8 cellular contexts compared by ENCODE assay signal in genomic region chr7:128347573-128348147, GRCh38. TPM values are rescaled to one million over a fixed set of nuclear protein-coding genes. Genes with fewer than 3 reads are reported as not detected.
DNase-seq lines count a peak whose midpoint lies in the region; ATAC-seq, FAIRE-seq and TF ChIP-seq lines count a peak whose summit lies in the region.

No MANE protein-coding gene starts in this region.

- TF ChIP-seq CTCF in GM12878 (IDR thresholded peaks at IDR 0.05 in 2 of 3, conservative IDR thresholded peaks at IDR 0.05 in 1 of 3; ENCODE audit: control insufficient read depth in 2 of 3, extremely low read depth in 1 of 3, insufficient read depth in 1 of 3, low read depth in 3 of 3, low read length in 3 of 3) (peak; percentile 53 to 72 (median 62); a peak in 5 of 6 replicates), kidney (IDR thresholded peaks at IDR 0.05; ENCODE audit: borderline replicate concordance, extremely low read depth, insufficient read depth) (peak; percentile 45)

- no peak overlapping the region for H3K4me2 ChIP-seq in GM12878 (ENCODE audit: control insufficient read depth, insufficient read depth)

- TF ChIP-seq RAD21 in GM12878 (IDR thresholded peaks at IDR 0.05; ENCODE audit: insufficient read depth, low read depth, low read length) = peak; percentile 82

- no peak overlapping the region for H2AFZ ChIP-seq in GM12878 (ENCODE audit: control insufficient read depth, low read depth, low read length)

- H3K27ac ChIP-seq in GM12878 (ENCODE audit: control insufficient read depth, insufficient read depth) (no peak overlapping the region), kidney (ENCODE audit: low read depth in 2 of 2, low read length in 2 of 2) (no peak overlapping the region)

- peaks cover 0 to 8% of the 10 kb centered on the region in 2 experiments; a peak in 2 of 4 replicates for H3K27me3 ChIP-seq in GM12878 (replicated peaks in 1 of 2; ENCODE audit: control insufficient read depth in 2 of 2, insufficient read depth in 2 of 2, low read length in 1 of 2)

- TF ChIP-seq POLR2A in GM12878 (IDR thresholded peaks at IDR 0.05; ENCODE audit: low read depth, low read length) = no peak

- RAD21 ChIA-PET in GM12878 (lab: Charles Lee; ENCODE audit: unreplicated experiment) = interaction anchor here (0.7 to 2.9 kb wide), 9 partner anchors 36 to 113 kb away, joined by 3 to 24 read pairs (median 4); no protein-coding TSS in a partner anchor

- H3K36me3 ChIP-seq in GM12878 (ENCODE audit: control insufficient read depth in 2 of 2, insufficient read depth in 2 of 2, low read length in 1 of 2) (no peaks in the 10 kb centered on the region), kidney (ENCODE audit: control insufficient read depth in 1 of 2, insufficient read depth in 2 of 2, low read length in 2 of 2) (no peaks in the 10 kb centered on the region)

- FAIRE-seq in GM12878 (lab: Jason Lieb, UNC) (no peak), kidney (lab: Jason Lieb, UNC) (no peak)

- BruUV-seq in GM12878 (replicated peaks; lab: Mats Ljungman, UMichigan) = no TSS peak

- intact Hi-C loops in GM12878 (cut with micrococcal nuclease; ENCODE audit: unreplicated experiment) = loop anchor here (1.0 kb wide), 1 partner anchor 40 kb away; no protein-coding TSS in a partner anchor
- intact Hi-C loops in kidney (cut with DNase I) = no loop called here

- H3K79me2 ChIP-seq in GM12878 (ENCODE audit: control insufficient read depth, insufficient read depth, low read length) = peaks cover 11% of the 10 kb centered on the region

- in situ Hi-C loops in GM12878 (cut with MboI) = no loop called here

- POLR2A ChIA-PET in GM12878 (lab: Charles Lee) = no interaction called here

- H4K20me1 ChIP-seq in GM12878 (ENCODE audit: control insufficient read depth, insufficient read depth) = no peaks in the 10 kb centered on the region

- DNase-seq in COR-L47 (lab: John Stamatoyannopoulos, UW) (peak; percentile 28), HuH-7 (ENCODE audit: low spot score) (peak; percentile 71), SK-N-DZ (ENCODE audit: low spot score) (peak; percentile 83), GM12878 (ENCODE audit: low read depth, low spot score) (no peak), kidney (no peak)
- DNase-seq in stimulated activated naive CD4-positive, alpha-beta T cell treated with Interleukin-2 at 50 U/mL for 16 hours (lab: John Stamatoyannopoulos, UW) = peak; percentile 24

- no peak for TF ChIP-seq EP300 in GM12878 (IDR thresholded peaks at IDR 0.05; ENCODE audit: borderline replicate concordance in 1 of 2, control insufficient read depth in 1 of 2, low read depth in 2 of 2, low read length in 2 of 2)

- 0% methylated on average over 2 of the region's 2 CpGs for WGBS in GM12878 (ENCODE audit: insufficient coverage, insufficient replicate concordance, low lambda C conversion rate, missing lambda C conversion rate)

- H3K9me3 ChIP-seq in GM12878 (replicated peaks; ENCODE audit: control insufficient read depth, insufficient read depth, low read length) (no peaks in the 10 kb centered on the region), kidney (ENCODE audit: control insufficient read depth in 1 of 2, low read length in 2 of 2) (no peaks in the 10 kb centered on the region)

- SMC1A ChIA-PET in GM12878 (lab: Charles Lee; ENCODE audit: uncharacterized antibody, unreplicated experiment) = interaction anchor here (0.6 to 1.8 kb wide), 10 partner anchors 9 to 376 kb away, joined by 3 to 19 read pairs (median 4); no protein-coding TSS in a partner anchor

- no peak overlapping the region for H3K4me3 ChIP-seq in GM12878
- no peak overlapping the region for H3K4me3 ChIP-seq in kidney (ENCODE audit: low read length in 2 of 2)

- H3K9ac ChIP-seq in GM12878 (ENCODE audit: control insufficient read depth, insufficient read depth, low read length) (no peak overlapping the region), kidney (ENCODE audit: low read length in 2 of 2) (no peak overlapping the region)

- peak; percentile 24; the same call in 1 of the 3 replicates for ATAC-seq in GM12878
- ATAC-seq in HG03565 (IDR thresholded peaks at IDR 0.05; ENCODE audit: unreplicated experiment) = no peak
- no peak for ATAC-seq in HG03108 (IDR thresholded peaks at IDR 0.05; ENCODE audit: unreplicated experiment)

- CTCF ChIA-PET in GM12878 (lab: Yijun Ruan, JAX) = interaction anchor here (0.5 to 6.0 kb wide), 20 partner anchors 9 to 749 kb away, joined by 3 to 106 read pairs (median 4); no protein-coding TSS in a partner anchor

- H3K4me1 ChIP-seq in GM12878 (ENCODE audit: control insufficient read depth, insufficient read depth, low read length) (peaks cover 3% of the 10 kb centered on the region; the same call in 1 of the 2 replicates), kidney (ENCODE audit: control insufficient read depth in 1 of 2, insufficient read depth in 1 of 2, low read depth in 1 of 2, low read length in 2 of 2) (peaks cover 0 to 10% of the 10 kb centered on the region in 2 donors)

TF ChIP-seq in GM12878, 131 proteins besides CTCF, POLR2A, EP300 and RAD21:
- TF ChIP-seq SMAD1 (IDR thresholded peaks at IDR 0.05; ENCODE audit: low read depth, partially characterized antibody) = no peak
- TF ChIP-seq SMC3 (IDR thresholded peaks at IDR 0.05; ENCODE audit: borderline replicate concordance, low read length) = peak; percentile 42; the same call in 1 of the 2 replicates

RNA-seq across cellular contexts. Expression of gene RBM28, which starts 4.0 kb away (rescaled TPM):
- polyA plus RNA-seq in SK-N-DZ (2014; cell fraction: cytosol; rRNA removed) = 36.3 and 37.5 TPM in 2 replicates
- 86.9 and 180 TPM in 2 replicates for polyA plus RNA-seq in SK-N-DZ (2014; cell fraction: nucleus; rRNA removed)
- total RNA-seq in GM12878 (2013; cell fraction: nucleolus; rRNA removed) = 71.8 and 81.5 TPM in 2 replicates
- total RNA-seq in GM12878 (2014; rRNA removed) = 14.3 and 16.0 TPM in 2 replicates
- total RNA-seq in GM12878 (2014; rRNA removed; fragmentation: Illumina TruSeq; extraction: Trizol) = 32.0 and 34.9 TPM in 2 replicates
- 40.8 and 47.0 TPM in 2 replicates for total RNA-seq in GM12878 (2021)
- polyA plus RNA-seq in GM12878 (2011; ENCODE audit: low read depth) = 12.3 TPM
- 26.5 and 38.2 TPM in 2 replicates for polyA plus RNA-seq in GM12878 (2011; rRNA removed)
- 15.4 and 15.7 TPM in 2 replicates for polyA plus RNA-seq in GM12878 (2011; cell fraction: cytosol; rRNA removed)
- polyA plus RNA-seq in GM12878 (2011; cell fraction: nucleus; rRNA removed) = 43.0 and 51.6 TPM in 2 replicates
- 17.9 and 20.5 TPM in 2 replicates for polyA plus RNA-seq in GM12878 (2012)
- polyA plus RNA-seq in GM12878 (2014; fragmentation: Illumina TruSeq; extraction: Trizol) = 36.1 and 46.4 TPM in 2 replicates
- polyA plus RNA-seq in GM12878 (2014; fragmentation: Nextera tagmentation; extraction: Ambion mirVana) = 10 to 100 TPM; 17.9 to 29.6 TPM
- polyA plus RNA-seq in GM12878 (2014; rRNA removed) = 26.2 and 33.7 TPM in 2 replicates
- polyA plus RNA-seq in GM12878 (2016; fragmentation: Nextera tagmentation; extraction: Ambion mirVana) = 10 to 100 TPM; 39.6 to 50.4 TPM
- polyA minus RNA-seq in GM12878 (2011; rRNA and poly(A)+ RNA removed) = 10.9 and 15.8 TPM in 2 replicates
- polyA minus RNA-seq in GM12878 (2011; cell fraction: cytosol; rRNA and poly(A)+ RNA removed) = 9.2 and 11.4 TPM in 2 replicates
- 7.6 and 11.1 TPM in 2 replicates for polyA minus RNA-seq in GM12878 (2011; cell fraction: nucleus; rRNA and poly(A)+ RNA removed)
- total RNA-seq in kidney = 35.2 TPM
- polyA plus RNA-seq in kidney (ENCODE audit: insufficient read depth, low read depth, low replicate concordance) = 11.5 TPM

RNA-seq across cellular contexts. Expression of gene PRRT4, which starts 13.8 kb away (rescaled TPM):
- 15.5 and 17.8 TPM in 2 replicates for polyA plus RNA-seq in SK-N-DZ (2014; cell fraction: cytosol; rRNA removed)
- 29.0 and 40.4 TPM in 2 replicates for polyA plus RNA-seq in SK-N-DZ (2014; cell fraction: nucleus; rRNA removed)
- total RNA-seq in GM12878 (2013; cell fraction: nucleolus; rRNA removed) = not detected in 2 replicates
- total RNA-seq in GM12878 (2014; rRNA removed) = not detected in 2 replicates
- not detected in 2 replicates for total RNA-seq in GM12878 (2014; rRNA removed; fragmentation: Illumina TruSeq; extraction: Trizol)
- not detected in 2 replicates for total RNA-seq in GM12878 (2021)
- polyA plus RNA-seq in GM12878 (2011; ENCODE audit: low read depth) = not detected
- not detected in 2 replicates for polyA plus RNA-seq in GM12878 (2011; rRNA removed)
- polyA plus RNA-seq in GM12878 (2011; cell fraction: cytosol; rRNA removed) = not detected in 2 replicates
- polyA plus RNA-seq in GM12878 (2011; cell fraction: nucleus; rRNA removed) = not detected in 2 replicates
- polyA plus RNA-seq in GM12878 (2012) = not detected in 2 replicates
- polyA plus RNA-seq in GM12878 (2014; fragmentation: Illumina TruSeq; extraction: Trizol) = not detected in 2 replicates
- polyA plus RNA-seq in GM12878 (2014; fragmentation: Nextera tagmentation; extraction: Ambion mirVana) = not detected
- polyA plus RNA-seq in GM12878 (2014; rRNA removed) = not detected in 2 replicates
- not detected for polyA plus RNA-seq in GM12878 (2016; fragmentation: Nextera tagmentation; extraction: Ambion mirVana)
- polyA minus RNA-seq in GM12878 (2011; rRNA and poly(A)+ RNA removed) = not detected in 2 replicates
- not detected in 2 replicates for polyA minus RNA-seq in GM12878 (2011; cell fraction: cytosol; rRNA and poly(A)+ RNA removed)
- polyA minus RNA-seq in GM12878 (2011; cell fraction: nucleus; rRNA and poly(A)+ RNA removed) = not detected in 2 replicates
- not detected for total RNA-seq in kidney
- polyA plus RNA-seq in kidney (ENCODE audit: insufficient read depth, low read depth, low replicate concordance) = not detected

Comparison
In these comparisons a context has a peak if more than half of its experiments do, and no peak if none do; other contexts are left out.
1. DNase-seq: peak in COR-L47 (single experiment), HuH-7 (single experiment), SK-N-DZ (single experiment) and stimulated activated naive CD4-positive, alpha-beta T cell treated with Interleukin-2 at 50 U/mL for 16 hours (single experiment); none in GM12878 (single experiment) and kidney (single experiment).